1 cellular context compared by ENCODE assay signal in the genomic region with DNA sequence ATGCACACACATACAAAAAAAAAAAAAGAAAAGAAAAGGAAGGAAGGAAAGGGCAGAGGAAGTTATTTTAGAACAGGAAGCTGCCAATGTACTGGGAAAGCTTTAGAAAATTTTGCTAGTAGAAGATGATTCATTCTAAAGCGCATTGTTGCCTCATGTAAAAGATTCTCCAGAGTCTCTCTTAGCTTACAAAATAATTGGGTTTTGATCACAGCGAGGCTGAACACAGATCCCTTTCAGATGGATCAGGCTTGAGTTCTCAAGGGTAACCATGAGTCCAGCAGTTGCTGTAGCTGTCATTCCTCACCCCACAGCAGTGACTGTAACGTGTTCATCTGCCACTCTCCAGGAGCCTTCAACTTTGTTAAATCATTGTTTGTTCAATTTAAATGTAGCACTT.
TF ChIP-seq lines count a peak whose summit lies in the region.

No MANE protein-coding gene starts in this region.

TF ChIP-seq in HepG2, 621 proteins besides CTCF, POLR2A, EP300 and RAD21 (continued from another document):
- TF ChIP-seq, protein P1, sequence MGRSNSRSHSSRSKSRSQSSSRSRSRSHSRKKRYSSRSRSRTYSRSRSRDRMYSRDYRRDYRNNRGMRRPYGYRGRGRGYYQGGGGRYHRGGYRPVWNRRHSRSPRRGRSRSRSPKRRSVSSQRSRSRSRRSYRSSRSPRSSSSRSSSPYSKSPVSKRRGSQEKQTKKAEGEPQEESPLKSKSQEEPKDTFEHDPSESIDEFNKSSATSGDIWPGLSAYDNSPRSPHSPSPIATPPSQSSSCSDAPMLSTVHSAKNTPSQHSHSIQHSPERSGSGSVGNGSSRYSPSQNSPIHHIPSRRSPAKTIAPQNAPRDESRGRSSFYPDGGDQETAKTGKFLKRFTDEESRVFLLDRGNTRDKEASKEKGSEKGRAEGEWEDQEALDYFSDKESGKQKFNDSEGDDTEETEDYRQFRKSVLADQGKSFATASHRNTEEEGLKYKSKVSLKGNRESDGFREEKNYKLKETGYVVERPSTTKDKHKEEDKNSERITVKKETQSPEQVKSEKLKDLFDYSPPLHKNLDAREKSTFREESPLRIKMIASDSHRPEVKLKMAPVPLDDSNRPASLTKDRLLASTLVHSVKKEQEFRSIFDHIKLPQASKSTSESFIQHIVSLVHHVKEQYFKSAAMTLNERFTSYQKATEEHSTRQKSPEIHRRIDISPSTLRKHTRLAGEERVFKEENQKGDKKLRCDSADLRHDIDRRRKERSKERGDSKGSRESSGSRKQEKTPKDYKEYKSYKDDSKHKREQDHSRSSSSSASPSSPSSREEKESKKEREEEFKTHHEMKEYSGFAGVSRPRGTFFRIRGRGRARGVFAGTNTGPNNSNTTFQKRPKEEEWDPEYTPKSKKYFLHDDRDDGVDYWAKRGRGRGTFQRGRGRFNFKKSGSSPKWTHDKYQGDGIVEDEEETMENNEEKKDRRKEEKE (IDR thresholded peaks at IDR 0.05), result no peak
- TF ChIP-seq, protein P2, sequence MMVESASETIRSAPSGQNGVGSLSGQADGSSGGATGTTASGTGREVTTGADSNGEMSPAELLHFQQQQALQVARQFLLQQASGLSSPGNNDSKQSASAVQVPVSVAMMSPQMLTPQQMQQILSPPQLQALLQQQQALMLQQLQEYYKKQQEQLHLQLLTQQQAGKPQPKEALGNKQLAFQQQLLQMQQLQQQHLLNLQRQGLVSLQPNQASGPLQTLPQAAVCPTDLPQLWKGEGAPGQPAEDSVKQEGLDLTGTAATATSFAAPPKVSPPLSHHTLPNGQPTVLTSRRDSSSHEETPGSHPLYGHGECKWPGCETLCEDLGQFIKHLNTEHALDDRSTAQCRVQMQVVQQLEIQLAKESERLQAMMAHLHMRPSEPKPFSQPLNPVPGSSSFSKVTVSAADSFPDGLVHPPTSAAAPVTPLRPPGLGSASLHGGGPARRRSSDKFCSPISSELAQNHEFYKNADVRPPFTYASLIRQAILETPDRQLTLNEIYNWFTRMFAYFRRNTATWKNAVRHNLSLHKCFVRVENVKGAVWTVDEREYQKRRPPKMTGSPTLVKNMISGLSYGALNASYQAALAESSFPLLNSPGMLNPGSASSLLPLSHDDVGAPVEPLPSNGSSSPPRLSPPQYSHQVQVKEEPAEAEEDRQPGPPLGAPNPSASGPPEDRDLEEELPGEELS (CRISPR knock-in tag; IDR thresholded peaks at IDR 0.05), result no peak
- TF ChIP-seq NFYB (CRISPR knock-in tag; IDR thresholded peaks at IDR 0.05) (no peak), ZNF101 (CRISPR knock-in tag; IDR thresholded peaks at IDR 0.05; ENCODE audit: borderline replicate concordance, low read depth) (no peak), ZFP36L1 (CRISPR knock-in tag; IDR thresholded peaks at IDR 0.05) (no peak), ERF (CRISPR knock-in tag; IDR thresholded peaks at IDR 0.05) (no peak), TAF1 (CRISPR knock-in tag; IDR thresholded peaks at IDR 0.05) (no peak), HIVEP1 (CRISPR knock-in tag; IDR thresholded peaks at IDR 0.05) (no peak), PAWR (CRISPR knock-in tag; IDR thresholded peaks at IDR 0.05; ENCODE audit: borderline replicate concordance) (no peak)
- TF ChIP-seq, protein P3, sequence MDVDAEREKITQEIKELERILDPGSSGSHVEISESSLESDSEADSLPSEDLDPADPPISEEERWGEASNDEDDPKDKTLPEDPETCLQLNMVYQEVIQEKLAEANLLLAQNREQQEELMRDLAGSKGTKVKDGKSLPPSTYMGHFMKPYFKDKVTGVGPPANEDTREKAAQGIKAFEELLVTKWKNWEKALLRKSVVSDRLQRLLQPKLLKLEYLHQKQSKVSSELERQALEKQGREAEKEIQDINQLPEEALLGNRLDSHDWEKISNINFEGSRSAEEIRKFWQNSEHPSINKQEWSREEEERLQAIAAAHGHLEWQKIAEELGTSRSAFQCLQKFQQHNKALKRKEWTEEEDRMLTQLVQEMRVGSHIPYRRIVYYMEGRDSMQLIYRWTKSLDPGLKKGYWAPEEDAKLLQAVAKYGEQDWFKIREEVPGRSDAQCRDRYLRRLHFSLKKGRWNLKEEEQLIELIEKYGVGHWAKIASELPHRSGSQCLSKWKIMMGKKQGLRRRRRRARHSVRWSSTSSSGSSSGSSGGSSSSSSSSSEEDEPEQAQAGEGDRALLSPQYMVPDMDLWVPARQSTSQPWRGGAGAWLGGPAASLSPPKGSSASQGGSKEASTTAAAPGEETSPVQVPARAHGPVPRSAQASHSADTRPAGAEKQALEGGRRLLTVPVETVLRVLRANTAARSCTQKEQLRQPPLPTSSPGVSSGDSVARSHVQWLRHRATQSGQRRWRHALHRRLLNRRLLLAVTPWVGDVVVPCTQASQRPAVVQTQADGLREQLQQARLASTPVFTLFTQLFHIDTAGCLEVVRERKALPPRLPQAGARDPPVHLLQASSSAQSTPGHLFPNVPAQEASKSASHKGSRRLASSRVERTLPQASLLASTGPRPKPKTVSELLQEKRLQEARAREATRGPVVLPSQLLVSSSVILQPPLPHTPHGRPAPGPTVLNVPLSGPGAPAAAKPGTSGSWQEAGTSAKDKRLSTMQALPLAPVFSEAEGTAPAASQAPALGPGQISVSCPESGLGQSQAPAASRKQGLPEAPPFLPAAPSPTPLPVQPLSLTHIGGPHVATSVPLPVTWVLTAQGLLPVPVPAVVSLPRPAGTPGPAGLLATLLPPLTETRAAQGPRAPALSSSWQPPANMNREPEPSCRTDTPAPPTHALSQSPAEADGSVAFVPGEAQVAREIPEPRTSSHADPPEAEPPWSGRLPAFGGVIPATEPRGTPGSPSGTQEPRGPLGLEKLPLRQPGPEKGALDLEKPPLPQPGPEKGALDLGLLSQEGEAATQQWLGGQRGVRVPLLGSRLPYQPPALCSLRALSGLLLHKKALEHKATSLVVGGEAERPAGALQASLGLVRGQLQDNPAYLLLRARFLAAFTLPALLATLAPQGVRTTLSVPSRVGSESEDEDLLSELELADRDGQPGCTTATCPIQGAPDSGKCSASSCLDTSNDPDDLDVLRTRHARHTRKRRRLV (CRISPR knock-in tag; IDR thresholded peaks at IDR 0.05), result no peak
